In genomic region chr10:127906548-127907377, GRCh38 we compare ENCODE assay signal across 8 cellular contexts. TPM values are rescaled to one million over a fixed set of nuclear protein-coding genes. Genes with fewer than 3 reads are reported as not detected.
A peak's percentile ranks its signal among the peaks of the same experiment; 100 is the strongest.
DNase-seq lines count a peak whose midpoint lies in the region; FAIRE-seq and TF ChIP-seq lines count a peak whose summit lies in the region.

TSS of gene PTPRE (plus strand) at chr10:127907103. CDS start at chr10:128040882, 133,779 bp downstream.

- H2BK120ac ChIP-seq in mesendoderm (ENCODE audit: low read depth, low read length) = no peak within 1 kb of the TSS

- H3K4me2 ChIP-seq in mesendoderm (ENCODE audit: low read length) = peak within 1 kb of the TSS; percentile 66

- peak within 1 kb of the TSS; percentile 67 for H3K56ac ChIP-seq in mesendoderm (ENCODE audit: low read length)

- no peaks in the 10 kb centered on the region for H3K9me3 Mint-ChIP-seq in activated CD4-positive, alpha-beta memory T cell treated with anti-CD3 and anti-CD28 coated beads for 36 hours

- no peak within 1 kb of the TSS for H2AK5ac ChIP-seq in mesendoderm (ENCODE audit: low read length)

- POLR2A ChIA-PET in activated CD4-positive, alpha-beta memory T cell treated with anti-CD3 and anti-CD28 coated beads for 36 hours (lab: Charles Lee) = interaction anchor here (1.2 to 1.6 kb wide), 2 partner anchors 103 to 163 kb away, joined by 3 read pairs; no protein-coding TSS in a partner anchor

- H3K4ac ChIP-seq in mesendoderm (ENCODE audit: low read depth, low read length) = no peak within 1 kb of the TSS

- no peak within 1 kb of the TSS for H3K27ac ChIP-seq in ectodermal cell (ENCODE audit: insufficient read depth, low read depth, low read length, poor library complexity, severe bottlenecking)
- no peak within 1 kb of the TSS for H3K27ac ChIP-seq in mesendoderm (ENCODE audit: low read depth, low read length)

- H3K79me1 ChIP-seq in mesendoderm (ENCODE audit: low read length) = no peaks in the 10 kb centered on the region

- DNase-seq in GM04504 (ENCODE audit: low read depth) = peak; percentile 28
- DNase-seq in H54 (ENCODE audit: insufficient read length, low spot score) = peak; percentile 64
- DNase-seq in M059J (ENCODE audit: low read depth) = peak; percentile 74
- peak; percentile 78 for DNase-seq in activated CD4-positive, alpha-beta memory T cell treated with anti-CD3 and anti-CD28 coated beads for 36 hours
- DNase-seq in mesendoderm = peak; percentile 60
- DNase-seq in stimulated activated CD8-positive, alpha-beta memory T cell treated with anti-CD3 and anti-CD28 coated beads, Interleukin-12 subunit alpha, Interleukin-12 subunit beta, amount 100 ng/mL, for 1 hour (ENCODE audit: low read depth) = peak; percentile 30
- no peak for DNase-seq in NCI-H2081 treated with DMSO at 0.1 percent for 48 hours (lab: John Stamatoyannopoulos, UW)

- no peaks in the 10 kb centered on the region for H3K4me1 Mint-ChIP-seq in activated CD4-positive, alpha-beta memory T cell treated with anti-CD3 and anti-CD28 coated beads for 36 hours (ENCODE audit: low read depth)

- H2BK5ac ChIP-seq in mesendoderm (ENCODE audit: low read length) = no peak within 1 kb of the TSS

- H3K27me3 ChIP-seq in ectodermal cell (ENCODE audit: control insufficient read depth, insufficient read depth, low read length, poor library complexity, severe bottlenecking) = peaks cover 43% of the 10 kb centered on the region
- peaks cover 9% of the 10 kb centered on the region for H3K27me3 ChIP-seq in mesendoderm (ENCODE audit: insufficient read depth, low read length, poor library complexity)

- H3K27me3 Mint-ChIP-seq in activated CD4-positive, alpha-beta memory T cell treated with anti-CD3 and anti-CD28 coated beads for 36 hours = peaks cover 27% of the 10 kb centered on the region

- no peak within 1 kb of the TSS for H4K8ac ChIP-seq in mesendoderm (ENCODE audit: low read depth, low read length)

- no peak within 1 kb of the TSS for H3K23ac ChIP-seq in mesendoderm (ENCODE audit: low read length)

- peak within 1 kb of the TSS; percentile 56 for H3K4me3 ChIP-seq in ectodermal cell (ENCODE audit: insufficient read depth, low read depth, low read length)
- H3K4me3 ChIP-seq in mesendoderm (ENCODE audit: low read length) = no peak within 1 kb of the TSS

- no peak within 1 kb of the TSS for H2BK15ac ChIP-seq in mesendoderm (replicated peaks; ENCODE audit: low read depth)

- peak within 1 kb of the TSS; percentile 25 for H3K4me3 Mint-ChIP-seq in activated CD4-positive, alpha-beta memory T cell treated with anti-CD3 and anti-CD28 coated beads for 36 hours

- no peaks in the 10 kb centered on the region for H3K36me3 Mint-ChIP-seq in activated CD4-positive, alpha-beta memory T cell treated with anti-CD3 and anti-CD28 coated beads for 36 hours

- H3K4me1 ChIP-seq in ectodermal cell (ENCODE audit: control insufficient read depth, insufficient read depth, low read length) (no peaks in the 10 kb centered on the region), mesendoderm (ENCODE audit: control insufficient read depth, low read depth, low read length) (no peaks in the 10 kb centered on the region)

- H3K36me3 ChIP-seq in ectodermal cell (ENCODE audit: control insufficient read depth, insufficient read depth, low read length) (no peaks in the 10 kb centered on the region), mesendoderm (ENCODE audit: control insufficient read depth, insufficient read depth, low read length) (no peaks in the 10 kb centered on the region)

- CTCF ChIA-PET in activated CD4-positive, alpha-beta memory T cell treated with anti-CD3 and anti-CD28 coated beads for 36 hours (lab: Charles Lee) = interaction anchor here (0.6 to 5.6 kb wide), 35 partner anchors 9 to 250 kb away, joined by 3 to 270 read pairs (median 4); no protein-coding TSS in a partner anchor

- no peak within 1 kb of the TSS for H4K5ac ChIP-seq in mesendoderm (ENCODE audit: low read length)

- no peak within 1 kb of the TSS for H3K18ac ChIP-seq in mesendoderm (ENCODE audit: low read length)

- no peaks in the 10 kb centered on the region for H3K9me3 ChIP-seq in ectodermal cell (ENCODE audit: control insufficient read depth, low read length)

- 10% methylated on average over 78 of the region's 78 CpGs for WGBS in ectodermal cell, 2 experiments
- WGBS in mesendoderm (ENCODE audit: extremely low coverage, insufficient coverage, low lambda C conversion rate) = no CpG with 5 or more reads among the region's 78 CpGs

- H3K27ac Mint-ChIP-seq in activated CD4-positive, alpha-beta memory T cell treated with anti-CD3 and anti-CD28 coated beads for 36 hours = no peak within 1 kb of the TSS

- intact Hi-C loops in activated CD4-positive, alpha-beta memory T cell treated with anti-CD3 and anti-CD28 coated beads for 36 hours (cut with micrococcal nuclease) = loop anchor here (1.0 to 5.0 kb wide), 4 partner anchors 86 to 244 kb away; no protein-coding TSS in a partner anchor

- no peaks in the 10 kb centered on the region for H3K79me2 ChIP-seq in mesendoderm (ENCODE audit: control insufficient read depth, insufficient read depth, low read length)

- H3K9ac ChIP-seq in mesendoderm (ENCODE audit: low read length) = peak within 1 kb of the TSS; percentile 36

- TF ChIP-seq POLR2A in H54 (IDR thresholded peaks at IDR 0.05; ENCODE audit: low read depth, low read length) = no peak

- no peak for FAIRE-seq in H54 (lab: Jason Lieb, UNC)

RNA-seq across cellular contexts. Expression of gene PTPRE, which starts in this region (rescaled TPM):
- total RNA-seq in M059J (2014; rRNA removed; shearing (Covaris generic)) = 3.7 and 6.4 TPM in 2 replicates
- total RNA-seq in activated CD4-positive, alpha-beta memory T cell treated with anti-CD3 and anti-CD28 coated beads for 36 hours = 10 to 100 TPM; 29.4 to 34.0 TPM
- 1.3 TPM for polyA plus RNA-seq in ectodermal cell (2013, experiment 1 of 4)
- polyA plus RNA-seq in ectodermal cell (2013, experiment 2 of 4) = 0.71 TPM
- 1.3 TPM for polyA plus RNA-seq in ectodermal cell (2013, experiment 3 of 4)
- 0.49 TPM for polyA plus RNA-seq in ectodermal cell (2013, experiment 4 of 4)
- 0.59 TPM for polyA plus RNA-seq in mesendoderm (2013, experiment 1 of 2)
- 0.70 TPM for polyA plus RNA-seq in mesendoderm (2013, experiment 2 of 2)
